ENCODE assay signal across 8 cellular contexts in genomic region chr12:74537707-74538385, GRCh38.
DNase-seq lines count a peak whose midpoint lies in the region; ATAC-seq and TF ChIP-seq lines count a peak whose summit lies in the region.

ATXN7L3B (plus strand) TSS chr12:74537835; CDS start chr12:74538113, 278 bp downstream.

- no peak for TF ChIP-seq CTCF in AG09309 (IDR thresholded peaks at IDR 0.05; ENCODE audit: control insufficient read depth, insufficient read depth, low read depth, low read length, missing control alignments)

- H3K27ac Mint-ChIP-seq in central memory CD8-positive, alpha-beta T cell (ENCODE audit: low read depth): peak within 1 kb of the TSS; percentile 100

- peak; percentile 97 for ATAC-seq in GM19023 (IDR thresholded peaks at IDR 0.05; ENCODE audit: unreplicated experiment)
- ATAC-seq in HG03280 (IDR thresholded peaks at IDR 0.05; ENCODE audit: unreplicated experiment): peak; percentile 96
- peak; percentile 94 for ATAC-seq in central memory CD8-positive, alpha-beta T cell (replicated peaks; ENCODE audit: extremely low read depth, poor library complexity, severe bottlenecking)

- no peaks in the 10 kb centered on the region for H3K9me3 Mint-ChIP-seq in central memory CD8-positive, alpha-beta T cell

- H3K4me1 Mint-ChIP-seq in central memory CD8-positive, alpha-beta T cell: peaks cover 52% of the 10 kb centered on the region

- H3K4me3 ChIP-seq in AG09309 (ENCODE audit: control insufficient read depth, low read depth, low read length): peak within 1 kb of the TSS; percentile 72

- peak within 1 kb of the TSS; percentile 96 for H3K4me3 Mint-ChIP-seq in central memory CD8-positive, alpha-beta T cell

- peaks cover 31% of the 10 kb centered on the region for H3K36me3 Mint-ChIP-seq in central memory CD8-positive, alpha-beta T cell (ENCODE audit: insufficient read depth)

- DNase-seq in AG09309 (ENCODE audit: low read depth) (peak; percentile 69), NCI-H345 treated with DMSO at 0.1 percent for 48 hours (lab: John Stamatoyannopoulos, UW; ENCODE audit: unreplicated experiment) (peak; percentile 89), islet precursor cell (peak; percentile 98)
- peak; percentile 91 for DNase-seq in activated CD4-positive, CD25-positive, alpha-beta regulatory T cell treated with anti-CD3 and anti-CD28 coated beads, Interleukin-2, amount 50 U/mL, for 16 hours (ENCODE audit: low read depth, low spot score)
- peak; percentile 94 to 99 for DNase-seq in central memory CD8-positive, alpha-beta T cell (ENCODE audit: low spot score in 2 of 2)
- peak; percentile 88 to 91 (median 88) for DNase-seq in stimulated activated CD4-positive, alpha-beta T cell treated with anti-CD3 and anti-CD28 coated beads, Interleukin-12 subunit alpha, Interleukin-12 subunit beta, amount 100 ng/mL, for 48 hours (ENCODE audit: low read depth in 2 of 3, low spot score in 1 of 3)

- no peaks in the 10 kb centered on the region for H3K27me3 Mint-ChIP-seq in central memory CD8-positive, alpha-beta T cell

Comparison
In these comparisons a context has a peak if more than half of its experiments do, and no peak if none do; other contexts are left out.
1. Peak in every context shown above with its lines: DNase-seq, ATAC-seq and H3K4me3 ChIP-seq.